ENCODE assay signal across 10 cellular contexts in the genomic region with DNA sequence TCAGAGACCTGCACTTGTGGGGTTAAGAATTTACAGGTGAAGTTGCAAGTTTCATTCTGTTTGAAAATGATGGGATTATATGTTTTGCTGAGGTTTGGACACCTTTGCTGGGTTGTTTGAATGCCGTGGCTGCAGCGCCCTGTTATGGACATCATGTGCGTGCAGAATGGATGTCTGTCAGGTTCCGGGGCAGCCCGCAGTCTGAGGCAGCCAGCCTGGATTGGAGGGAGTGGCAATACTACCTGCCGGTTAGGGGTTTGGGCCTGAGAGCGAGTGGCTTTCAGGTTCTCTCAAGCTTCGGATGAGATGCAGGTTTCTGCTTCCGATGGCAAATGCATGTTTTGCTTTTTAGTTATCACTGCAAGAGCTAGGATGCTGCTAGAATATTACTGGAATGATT. TPM values are rescaled to one million over a fixed set of nuclear protein-coding genes. Genes with fewer than 3 reads are reported as not detected.
DNase-seq lines count a peak whose midpoint lies in the region; ATAC-seq and TF ChIP-seq lines count a peak whose summit lies in the region.
"Had no signal": no experiment of that assay in that cellular context is flagged by ENCODE, and none has a peak within 500 bp of the region (broad histone marks: within the 10 kb centered on the region; RNA-seq: fewer than 3 reads in every experiment).

No MANE protein-coding gene starts in this region.

- ATAC-seq in T-helper 17 cell (no peak), GM18511 (IDR thresholded peaks at IDR 0.05; ENCODE audit: unreplicated experiment) (no peak), PC-3 (no peak)
- ATAC-seq in activated naive CD4-positive, alpha-beta T cell treated with anti-CD3 and anti-CD28 coated beads, Interleukin-2, amount 50 U/mL, for 72 hours: peak; percentile 9 to 34

- no TSS peak for BruUV-seq in Calu3 (replicated peaks; lab: Mats Ljungman, UMichigan)
- BruUV-seq in PC-3 (replicated peaks; lab: Mats Ljungman, UMichigan): no TSS peak

- H3K4me3 ChIP-seq in rectal smooth muscle tissue (ENCODE audit: low read length) (peak overlapping the region; percentile 42), PC-3 (ENCODE audit: low read length) (no peak overlapping the region)

- no peaks in the 10 kb centered on the region for H4K20me1 ChIP-seq in PC-3 (ENCODE audit: low read length)

- peak overlapping the region; percentile 65 for H3K4me3 Mint-ChIP-seq in Calu3 (ENCODE audit: low read depth, unreplicated experiment)
- H3K4me3 Mint-ChIP-seq in T-helper 17 cell: peak overlapping the region; percentile 99
- H3K4me3 Mint-ChIP-seq in endothelial cell (ENCODE audit: unreplicated experiment): no peak overlapping the region

- CTCF ChIA-PET in Calu3 (lab: Charles Lee) (interaction anchor here (0.7 kb wide), 1 partner anchor 37 kb away, joined by 4 read pairs; no protein-coding TSS in a partner anchor), PC-3 (lab: Charles Lee) (no interaction called here)

- H3K4me1 ChIP-seq in rectal smooth muscle tissue (ENCODE audit: control insufficient read depth, insufficient read depth, low read length) (no peaks in the 10 kb centered on the region), PC-3 (ENCODE audit: insufficient read depth, low read length) (peaks cover 30% of the 10 kb centered on the region)

- H3K36me3 Mint-ChIP-seq in Calu3 (ENCODE audit: insufficient read depth, unreplicated experiment) (peaks cover 46% of the 10 kb centered on the region), T-helper 17 cell (ENCODE audit: low read depth) (peaks cover 15% of the 10 kb centered on the region), endothelial cell (ENCODE audit: low read depth, unreplicated experiment) (peaks cover 5% of the 10 kb centered on the region)
- H3K36me3 Mint-ChIP-seq in activated naive CD4-positive, alpha-beta T cell treated with anti-CD3 and anti-CD28 coated beads, Interleukin-2, amount 50 U/mL, for 72 hours: peaks cover 7 to 41% of the 10 kb centered on the region in 2 donors

- DNase-seq in Calu3 (no peak), T-helper 17 cell (peak; percentile 30 to 51 (median 42)), endothelial cell (ENCODE audit: low spot score) (no peak), PC-3 (no peak), COR-L47 (lab: John Stamatoyannopoulos, UW) (no peak)
- peak; percentile 67 to 74 for DNase-seq in activated naive CD4-positive, alpha-beta T cell treated with anti-CD3 and anti-CD28 coated beads, Interleukin-2, amount 50 U/mL, for 72 hours (ENCODE audit: low spot score in 2 of 2)
- DNase-seq: DMS 273 treated with DMSO at 0.1 percent for 48 hours had no signal

- no peak overlapping the region for H3K4me2 ChIP-seq in PC-3 (ENCODE audit: low read length)

- H3K27ac Mint-ChIP-seq in Calu3 (ENCODE audit: unreplicated experiment) (no peak overlapping the region), T-helper 17 cell (peak overlapping the region; percentile 100), endothelial cell (ENCODE audit: unreplicated experiment) (no peak overlapping the region)
- H3K27ac Mint-ChIP-seq in activated naive CD4-positive, alpha-beta T cell treated with anti-CD3 and anti-CD28 coated beads, Interleukin-2, amount 50 U/mL, for 72 hours: peak overlapping the region; percentile 98

- H3K9me3 ChIP-seq in T-helper 17 cell (ENCODE audit: control insufficient read depth, low read length, poor library complexity, severe bottlenecking) (no peaks in the 10 kb centered on the region), PC-3 (ENCODE audit: low read length) (no peaks in the 10 kb centered on the region)

- TF ChIP-seq CTCF in Calu3 (IDR thresholded peaks at IDR 0.05; ENCODE audit: unreplicated experiment) (no peak), endothelial cell (IDR thresholded peaks at IDR 0.05; ENCODE audit: unreplicated experiment) (no peak), PC-3 (conservative IDR thresholded peaks at IDR 0.05; ENCODE audit: low read depth, low read length) (no peak)

- POLR2A ChIA-PET in PC-3 (lab: Charles Lee; ENCODE audit: unreplicated experiment): no interaction called here

- H3K9me2 ChIP-seq in PC-3 (replicated peaks; ENCODE audit: low read length): no peaks in the 10 kb centered on the region

- no peaks in the 10 kb centered on the region for H3K27me3 Mint-ChIP-seq in Calu3 (ENCODE audit: unreplicated experiment)
- no peaks in the 10 kb centered on the region for H3K27me3 Mint-ChIP-seq in T-helper 17 cell
- peaks cover 16% of the 10 kb centered on the region for H3K27me3 Mint-ChIP-seq in endothelial cell (ENCODE audit: unreplicated experiment)

- H3K79me2 ChIP-seq in PC-3 (ENCODE audit: low read length): peaks cover 53% of the 10 kb centered on the region

- intact Hi-C loops in Calu3 (cut with micrococcal nuclease; ENCODE audit: unreplicated experiment): no loop called here
- intact Hi-C loops in PC-3 (cut with micrococcal nuclease): no loop called here

- no peaks in the 10 kb centered on the region for H3F3A ChIP-seq in PC-3 (ENCODE audit: low read length, unreplicated experiment)

- H3K27ac ChIP-seq in rectal smooth muscle tissue (ENCODE audit: low read depth, low read length) (no peak overlapping the region), PC-3 (ENCODE audit: low read length) (no peak overlapping the region)
- H3K27ac ChIP-seq: epithelial cell of prostate had no signal

- H3K4me1 Mint-ChIP-seq in Calu3 (ENCODE audit: low read depth, unreplicated experiment): peaks cover 61% of the 10 kb centered on the region
- peaks cover 71% of the 10 kb centered on the region for H3K4me1 Mint-ChIP-seq in T-helper 17 cell
- H3K4me1 Mint-ChIP-seq in endothelial cell (ENCODE audit: unreplicated experiment): peaks cover 52% of the 10 kb centered on the region

- no peaks in the 10 kb centered on the region for H3K9me3 Mint-ChIP-seq in Calu3 (ENCODE audit: low read depth, unreplicated experiment)
- H3K9me3 Mint-ChIP-seq in activated naive CD4-positive, alpha-beta T cell treated with anti-CD3 and anti-CD28 coated beads, Interleukin-2, amount 50 U/mL, for 72 hours: peaks cover 0 to 2% of the 10 kb centered on the region in 2 donors
- no peaks in the 10 kb centered on the region for H3K9me3 Mint-ChIP-seq in endothelial cell (ENCODE audit: unreplicated experiment)

- no peak overlapping the region for H3K9ac ChIP-seq in rectal smooth muscle tissue (ENCODE audit: low read length)
- no peak overlapping the region for H3K9ac ChIP-seq in PC-3 (ENCODE audit: low read length)

- no peaks in the 10 kb centered on the region for H3K27me3 ChIP-seq in rectal smooth muscle tissue (ENCODE audit: control insufficient read depth, insufficient read depth, low read length)
- no peaks in the 10 kb centered on the region for H3K27me3 ChIP-seq in PC-3 (ENCODE audit: low read length)

- H3K36me3 ChIP-seq in rectal smooth muscle tissue (ENCODE audit: control insufficient read depth, insufficient read depth, low read length) (no peaks in the 10 kb centered on the region), PC-3 (ENCODE audit: low read depth, low read length) (no peaks in the 10 kb centered on the region)

- no peak overlapping the region for H2AFZ ChIP-seq in PC-3 (ENCODE audit: low read length)

RNA-seq across cellular contexts. Expression of gene CASP8, which starts 1.1 kb away (rescaled TPM):
- total RNA-seq in Calu3 (2022) (67.1 and 87.6 TPM in 2 replicates), T-helper 17 cell (100 to 1,000 TPM; 191 to 201 TPM), endothelial cell (ENCODE audit: unreplicated experiment) (14.9 TPM), PC-3 (2014; rRNA removed) (22.2 and 29.4 TPM in 2 replicates)
- 10 to 100 TPM; 40.4 to 74.3 TPM for total RNA-seq in activated naive CD4-positive, alpha-beta T cell treated with anti-CD3 and anti-CD28 coated beads, Interleukin-2, amount 50 U/mL, for 72 hours

Comparison
In these comparisons a context has a peak if more than half of its experiments do, and no peak if none do; other contexts are left out.
1. DNase-seq: peak in T-helper 17 cell (3 of 3) and activated naive CD4-positive, alpha-beta T cell treated with anti-CD3 and anti-CD28 coated beads, Interleukin-2, amount 50 U/mL, for 72 hours (2 of 2); none in Calu3 (single experiment), endothelial cell (single experiment), PC-3 (single experiment) and COR-L47 (single experiment).
2. H3K27ac Mint-ChIP-seq: peak in T-helper 17 cell (single experiment) and activated naive CD4-positive, alpha-beta T cell treated with anti-CD3 and anti-CD28 coated beads, Interleukin-2, amount 50 U/mL, for 72 hours (2 of 2); none in Calu3 (single experiment) and endothelial cell (single experiment).
3. ATAC-seq: peak in activated naive CD4-positive, alpha-beta T cell treated with anti-CD3 and anti-CD28 coated beads, Interleukin-2, amount 50 U/mL, for 72 hours (2 of 2); none in T-helper 17 cell (single experiment), GM18511 (single experiment) and PC-3 (single experiment).